1 cellular context compared by ENCODE assay signal in the genomic region with DNA sequence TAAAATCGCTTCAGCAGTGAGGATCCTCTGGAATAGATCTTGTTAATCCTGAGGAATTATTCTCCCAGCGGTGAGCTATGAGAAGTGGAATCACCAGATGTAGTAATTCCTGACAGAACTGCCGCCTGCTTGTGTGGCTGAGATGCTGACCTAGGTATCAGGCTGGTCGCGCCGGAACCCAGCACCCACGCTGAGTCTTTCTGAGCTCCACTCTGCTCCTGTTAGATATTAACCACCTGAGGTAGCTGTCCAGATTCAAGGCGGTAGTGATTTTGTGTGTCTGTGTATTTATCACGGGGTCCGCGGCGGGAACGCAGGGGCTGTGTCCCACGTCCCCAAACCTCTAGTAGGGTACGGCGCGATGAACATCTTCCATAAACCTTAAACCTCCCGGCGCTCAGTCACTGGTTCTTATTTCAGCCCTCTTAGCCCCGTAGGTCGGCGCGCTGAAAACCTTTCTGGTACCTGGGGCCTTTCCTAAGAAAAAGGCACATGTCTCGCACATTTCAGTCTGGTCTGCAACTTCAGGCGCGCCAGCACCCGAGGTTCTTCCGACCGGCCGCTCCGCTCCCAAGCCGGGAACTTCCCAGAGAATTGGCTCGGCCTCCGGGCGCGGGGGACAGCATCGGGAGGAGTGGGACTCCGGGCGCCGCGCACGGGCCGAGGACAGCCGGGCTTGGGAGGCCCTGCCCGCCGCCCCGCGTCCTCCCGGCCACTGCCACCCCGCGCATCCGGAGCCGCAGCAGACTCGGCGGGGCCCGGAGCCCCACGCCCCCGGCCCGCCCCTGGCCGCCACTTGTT.
A peak's percentile ranks its signal among the peaks of the same experiment; 100 is the strongest.
TF ChIP-seq lines count a peak whose summit lies in the region.

No MANE protein-coding gene starts in this region.

TF ChIP-seq in HepG2, 621 proteins besides CTCF, POLR2A, EP300 and RAD21 (continued from another document and continues in another):
- TF ChIP-seq, protein P1, sequence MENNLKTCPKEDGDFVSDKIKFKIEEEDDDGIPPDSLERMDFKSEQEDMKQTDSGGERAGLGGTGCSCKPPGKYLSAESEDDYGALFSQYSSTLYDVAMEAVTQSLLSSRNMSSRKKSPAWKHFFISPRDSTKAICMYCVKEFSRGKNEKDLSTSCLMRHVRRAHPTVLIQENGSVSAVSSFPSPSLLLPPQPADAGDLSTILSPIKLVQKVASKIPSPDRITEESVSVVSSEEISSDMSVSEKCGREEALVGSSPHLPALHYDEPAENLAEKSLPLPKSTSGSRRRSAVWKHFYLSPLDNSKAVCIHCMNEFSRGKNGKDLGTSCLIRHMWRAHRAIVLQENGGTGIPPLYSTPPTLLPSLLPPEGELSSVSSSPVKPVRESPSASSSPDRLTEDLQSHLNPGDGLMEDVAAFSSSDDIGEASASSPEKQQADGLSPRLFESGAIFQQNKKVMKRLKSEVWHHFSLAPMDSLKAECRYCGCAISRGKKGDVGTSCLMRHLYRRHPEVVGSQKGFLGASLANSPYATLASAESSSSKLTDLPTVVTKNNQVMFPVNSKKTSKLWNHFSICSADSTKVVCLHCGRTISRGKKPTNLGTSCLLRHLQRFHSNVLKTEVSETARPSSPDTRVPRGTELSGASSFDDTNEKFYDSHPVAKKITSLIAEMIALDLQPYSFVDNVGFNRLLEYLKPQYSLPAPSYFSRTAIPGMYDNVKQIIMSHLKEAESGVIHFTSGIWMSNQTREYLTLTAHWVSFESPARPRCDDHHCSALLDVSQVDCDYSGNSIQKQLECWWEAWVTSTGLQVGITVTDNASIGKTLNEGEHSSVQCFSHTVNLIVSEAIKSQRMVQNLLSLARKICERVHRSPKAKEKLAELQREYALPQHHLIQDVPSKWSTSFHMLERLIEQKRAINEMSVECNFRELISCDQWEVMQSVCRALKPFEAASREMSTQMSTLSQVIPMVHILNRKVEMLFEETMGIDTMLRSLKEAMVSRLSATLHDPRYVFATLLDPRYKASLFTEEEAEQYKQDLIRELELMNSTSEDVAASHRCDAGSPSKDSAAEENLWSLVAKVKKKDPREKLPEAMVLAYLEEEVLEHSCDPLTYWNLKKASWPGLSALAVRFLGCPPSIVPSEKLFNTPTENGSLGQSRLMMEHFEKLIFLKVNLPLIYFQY (CRISPR knock-in tag; IDR thresholded peaks at IDR 0.05; ENCODE audit: borderline replicate concordance), result no peak
- no peak for TF ChIP-seq ZNF124 (CRISPR knock-in tag; IDR thresholded peaks at IDR 0.05)
- no peak for TF ChIP-seq ZNF3 (CRISPR knock-in tag; IDR thresholded peaks at IDR 0.05)
- 0 out of 2 replicates have a peak, but pooled peaks have one; percentile 20 for TF ChIP-seq CHD2 (IDR thresholded peaks at IDR 0.05; ENCODE audit: low read depth, low read length)
- TF ChIP-seq REL (CRISPR knock-in tag; conservative IDR thresholded peaks at IDR 0.05), result no peak
- TF ChIP-seq ZKSCAN1 (IDR thresholded peaks at IDR 0.05; ENCODE audit: low read length), result no peak
- TF ChIP-seq ZFX (CRISPR knock-in tag; IDR thresholded peaks at IDR 0.05; ENCODE audit: low read depth), result no peak; the same call in none of the 2 replicates
- TF ChIP-seq FOSL2 (CRISPR knock-in tag; IDR thresholded peaks at IDR 0.05), result no peak; the same call in 1 of the 2 replicates
- no peak for TF ChIP-seq SP2 (CRISPR knock-in tag; IDR thresholded peaks at IDR 0.05)
- TF ChIP-seq, protein P2, sequence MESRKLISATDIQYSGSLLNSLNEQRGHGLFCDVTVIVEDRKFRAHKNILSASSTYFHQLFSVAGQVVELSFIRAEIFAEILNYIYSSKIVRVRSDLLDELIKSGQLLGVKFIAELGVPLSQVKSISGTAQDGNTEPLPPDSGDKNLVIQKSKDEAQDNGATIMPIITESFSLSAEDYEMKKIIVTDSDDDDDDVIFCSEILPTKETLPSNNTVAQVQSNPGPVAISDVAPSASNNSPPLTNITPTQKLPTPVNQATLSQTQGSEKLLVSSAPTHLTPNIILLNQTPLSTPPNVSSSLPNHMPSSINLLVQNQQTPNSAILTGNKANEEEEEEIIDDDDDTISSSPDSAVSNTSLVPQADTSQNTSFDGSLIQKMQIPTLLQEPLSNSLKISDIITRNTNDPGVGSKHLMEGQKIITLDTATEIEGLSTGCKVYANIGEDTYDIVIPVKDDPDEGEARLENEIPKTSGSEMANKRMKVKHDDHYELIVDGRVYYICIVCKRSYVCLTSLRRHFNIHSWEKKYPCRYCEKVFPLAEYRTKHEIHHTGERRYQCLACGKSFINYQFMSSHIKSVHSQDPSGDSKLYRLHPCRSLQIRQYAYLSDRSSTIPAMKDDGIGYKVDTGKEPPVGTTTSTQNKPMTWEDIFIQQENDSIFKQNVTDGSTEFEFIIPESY (CRISPR knock-in tag; IDR thresholded peaks at IDR 0.05), result no peak
- TF ChIP-seq, protein P3, sequence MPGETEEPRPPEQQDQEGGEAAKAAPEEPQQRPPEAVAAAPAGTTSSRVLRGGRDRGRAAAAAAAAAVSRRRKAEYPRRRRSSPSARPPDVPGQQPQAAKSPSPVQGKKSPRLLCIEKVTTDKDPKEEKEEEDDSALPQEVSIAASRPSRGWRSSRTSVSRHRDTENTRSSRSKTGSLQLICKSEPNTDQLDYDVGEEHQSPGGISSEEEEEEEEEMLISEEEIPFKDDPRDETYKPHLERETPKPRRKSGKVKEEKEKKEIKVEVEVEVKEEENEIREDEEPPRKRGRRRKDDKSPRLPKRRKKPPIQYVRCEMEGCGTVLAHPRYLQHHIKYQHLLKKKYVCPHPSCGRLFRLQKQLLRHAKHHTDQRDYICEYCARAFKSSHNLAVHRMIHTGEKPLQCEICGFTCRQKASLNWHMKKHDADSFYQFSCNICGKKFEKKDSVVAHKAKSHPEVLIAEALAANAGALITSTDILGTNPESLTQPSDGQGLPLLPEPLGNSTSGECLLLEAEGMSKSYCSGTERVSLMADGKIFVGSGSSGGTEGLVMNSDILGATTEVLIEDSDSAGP (CRISPR knock-in tag; IDR thresholded peaks at IDR 0.05; ENCODE audit: borderline replicate concordance), result peak; percentile 69; the same call in 1 of the 2 replicates
- TF ChIP-seq ZBTB42 (CRISPR knock-in tag; IDR thresholded peaks at IDR 0.05), result no peak
- TF ChIP-seq MXI1 (IDR thresholded peaks at IDR 0.05; ENCODE audit: borderline replicate concordance, low read depth, low read length), result no peak
- TF ChIP-seq, protein P4, sequence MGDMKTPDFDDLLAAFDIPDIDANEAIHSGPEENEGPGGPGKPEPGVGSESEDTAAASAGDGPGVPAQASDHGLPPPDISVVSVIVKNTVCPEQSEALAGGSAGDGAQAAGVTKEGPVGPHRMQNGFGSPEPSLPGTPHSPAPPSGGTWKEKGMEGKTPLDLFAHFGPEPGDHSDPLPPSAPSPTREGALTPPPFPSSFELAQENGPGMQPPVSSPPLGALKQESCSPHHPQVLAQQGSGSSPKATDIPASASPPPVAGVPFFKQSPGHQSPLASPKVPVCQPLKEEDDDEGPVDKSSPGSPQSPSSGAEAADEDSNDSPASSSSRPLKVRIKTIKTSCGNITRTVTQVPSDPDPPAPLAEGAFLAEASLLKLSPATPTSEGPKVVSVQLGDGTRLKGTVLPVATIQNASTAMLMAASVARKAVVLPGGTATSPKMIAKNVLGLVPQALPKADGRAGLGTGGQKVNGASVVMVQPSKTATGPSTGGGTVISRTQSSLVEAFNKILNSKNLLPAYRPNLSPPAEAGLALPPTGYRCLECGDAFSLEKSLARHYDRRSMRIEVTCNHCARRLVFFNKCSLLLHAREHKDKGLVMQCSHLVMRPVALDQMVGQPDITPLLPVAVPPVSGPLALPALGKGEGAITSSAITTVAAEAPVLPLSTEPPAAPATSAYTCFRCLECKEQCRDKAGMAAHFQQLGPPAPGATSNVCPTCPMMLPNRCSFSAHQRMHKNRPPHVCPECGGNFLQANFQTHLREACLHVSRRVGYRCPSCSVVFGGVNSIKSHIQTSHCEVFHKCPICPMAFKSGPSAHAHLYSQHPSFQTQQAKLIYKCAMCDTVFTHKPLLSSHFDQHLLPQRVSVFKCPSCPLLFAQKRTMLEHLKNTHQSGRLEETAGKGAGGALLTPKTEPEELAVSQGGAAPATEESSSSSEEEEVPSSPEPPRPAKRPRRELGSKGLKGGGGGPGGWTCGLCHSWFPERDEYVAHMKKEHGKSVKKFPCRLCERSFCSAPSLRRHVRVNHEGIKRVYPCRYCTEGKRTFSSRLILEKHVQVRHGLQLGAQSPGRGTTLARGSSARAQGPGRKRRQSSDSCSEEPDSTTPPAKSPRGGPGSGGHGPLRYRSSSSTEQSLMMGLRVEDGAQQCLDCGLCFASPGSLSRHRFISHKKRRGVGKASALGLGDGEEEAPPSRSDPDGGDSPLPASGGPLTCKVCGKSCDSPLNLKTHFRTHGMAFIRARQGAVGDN (CRISPR knock-in tag; IDR thresholded peaks at IDR 0.05), result peak; percentile 91
- TF ChIP-seq, protein P5, sequence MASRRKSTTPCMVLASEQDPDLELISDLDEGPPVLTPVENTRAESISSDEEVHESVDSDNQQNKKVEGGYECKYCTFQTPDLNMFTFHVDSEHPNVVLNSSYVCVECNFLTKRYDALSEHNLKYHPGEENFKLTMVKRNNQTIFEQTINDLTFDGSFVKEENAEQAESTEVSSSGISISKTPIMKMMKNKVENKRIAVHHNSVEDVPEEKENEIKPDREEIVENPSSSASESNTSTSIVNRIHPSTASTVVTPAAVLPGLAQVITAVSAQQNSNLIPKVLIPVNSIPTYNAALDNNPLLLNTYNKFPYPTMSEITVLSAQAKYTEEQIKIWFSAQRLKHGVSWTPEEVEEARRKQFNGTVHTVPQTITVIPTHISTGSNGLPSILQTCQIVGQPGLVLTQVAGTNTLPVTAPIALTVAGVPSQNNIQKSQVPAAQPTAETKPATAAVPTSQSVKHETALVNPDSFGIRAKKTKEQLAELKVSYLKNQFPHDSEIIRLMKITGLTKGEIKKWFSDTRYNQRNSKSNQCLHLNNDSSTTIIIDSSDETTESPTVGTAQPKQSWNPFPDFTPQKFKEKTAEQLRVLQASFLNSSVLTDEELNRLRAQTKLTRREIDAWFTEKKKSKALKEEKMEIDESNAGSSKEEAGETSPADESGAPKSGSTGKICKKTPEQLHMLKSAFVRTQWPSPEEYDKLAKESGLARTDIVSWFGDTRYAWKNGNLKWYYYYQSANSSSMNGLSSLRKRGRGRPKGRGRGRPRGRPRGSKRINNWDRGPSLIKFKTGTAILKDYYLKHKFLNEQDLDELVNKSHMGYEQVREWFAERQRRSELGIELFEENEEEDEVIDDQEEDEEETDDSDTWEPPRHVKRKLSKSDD (CRISPR knock-in tag; IDR thresholded peaks at IDR 0.05; ENCODE audit: low read depth), result no peak
- peak; percentile 9; the same call in 1 of the 2 replicates for TF ChIP-seq NFKB2 (CRISPR knock-in tag; IDR thresholded peaks at IDR 0.05; ENCODE audit: borderline replicate concordance)
- no peak for TF ChIP-seq ZNF674 (CRISPR knock-in tag; IDR thresholded peaks at IDR 0.05; ENCODE audit: low read depth)
- peak; percentile 74; the same call in 1 of the 2 replicates for TF ChIP-seq ZNF558 (CRISPR knock-in tag; IDR thresholded peaks at IDR 0.05; ENCODE audit: borderline replicate concordance)
- TF ChIP-seq, protein P6, sequence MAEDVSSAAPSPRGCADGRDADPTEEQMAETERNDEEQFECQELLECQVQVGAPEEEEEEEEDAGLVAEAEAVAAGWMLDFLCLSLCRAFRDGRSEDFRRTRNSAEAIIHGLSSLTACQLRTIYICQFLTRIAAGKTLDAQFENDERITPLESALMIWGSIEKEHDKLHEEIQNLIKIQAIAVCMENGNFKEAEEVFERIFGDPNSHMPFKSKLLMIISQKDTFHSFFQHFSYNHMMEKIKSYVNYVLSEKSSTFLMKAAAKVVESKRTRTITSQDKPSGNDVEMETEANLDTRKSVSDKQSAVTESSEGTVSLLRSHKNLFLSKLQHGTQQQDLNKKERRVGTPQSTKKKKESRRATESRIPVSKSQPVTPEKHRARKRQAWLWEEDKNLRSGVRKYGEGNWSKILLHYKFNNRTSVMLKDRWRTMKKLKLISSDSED (CRISPR knock-in tag; IDR thresholded peaks at IDR 0.05), result no peak
- TF ChIP-seq ZNF101 (CRISPR knock-in tag; IDR thresholded peaks at IDR 0.05; ENCODE audit: borderline replicate concordance, low read depth), result no peak; the same call in 1 of the 2 replicates
- TF ChIP-seq, protein P7, sequence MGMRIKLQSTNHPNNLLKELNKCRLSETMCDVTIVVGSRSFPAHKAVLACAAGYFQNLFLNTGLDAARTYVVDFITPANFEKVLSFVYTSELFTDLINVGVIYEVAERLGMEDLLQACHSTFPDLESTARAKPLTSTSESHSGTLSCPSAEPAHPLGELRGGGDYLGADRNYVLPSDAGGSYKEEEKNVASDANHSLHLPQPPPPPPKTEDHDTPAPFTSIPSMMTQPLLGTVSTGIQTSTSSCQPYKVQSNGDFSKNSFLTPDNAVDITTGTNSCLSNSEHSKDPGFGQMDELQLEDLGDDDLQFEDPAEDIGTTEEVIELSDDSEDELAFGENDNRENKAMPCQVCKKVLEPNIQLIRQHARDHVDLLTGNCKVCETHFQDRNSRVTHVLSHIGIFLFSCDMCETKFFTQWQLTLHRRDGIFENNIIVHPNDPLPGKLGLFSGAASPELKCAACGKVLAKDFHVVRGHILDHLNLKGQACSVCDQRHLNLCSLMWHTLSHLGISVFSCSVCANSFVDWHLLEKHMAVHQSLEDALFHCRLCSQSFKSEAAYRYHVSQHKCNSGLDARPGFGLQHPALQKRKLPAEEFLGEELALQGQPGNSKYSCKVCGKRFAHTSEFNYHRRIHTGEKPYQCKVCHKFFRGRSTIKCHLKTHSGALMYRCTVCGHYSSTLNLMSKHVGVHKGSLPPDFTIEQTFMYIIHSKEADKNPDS (CRISPR knock-in tag; IDR thresholded peaks at IDR 0.05), result no peak; the same call in 1 of the 2 replicates
- TF ChIP-seq ZKSCAN5 (CRISPR knock-in tag; IDR thresholded peaks at IDR 0.05), result no peak
- no peak for TF ChIP-seq MBNL3 (CRISPR knock-in tag; conservative IDR thresholded peaks at IDR 0.05)
- TF ChIP-seq AGO1 (IDR thresholded peaks at IDR 0.05; ENCODE audit: low read depth, low read length, poor library complexity, severe bottlenecking), result no peak
- TF ChIP-seq, protein P8, sequence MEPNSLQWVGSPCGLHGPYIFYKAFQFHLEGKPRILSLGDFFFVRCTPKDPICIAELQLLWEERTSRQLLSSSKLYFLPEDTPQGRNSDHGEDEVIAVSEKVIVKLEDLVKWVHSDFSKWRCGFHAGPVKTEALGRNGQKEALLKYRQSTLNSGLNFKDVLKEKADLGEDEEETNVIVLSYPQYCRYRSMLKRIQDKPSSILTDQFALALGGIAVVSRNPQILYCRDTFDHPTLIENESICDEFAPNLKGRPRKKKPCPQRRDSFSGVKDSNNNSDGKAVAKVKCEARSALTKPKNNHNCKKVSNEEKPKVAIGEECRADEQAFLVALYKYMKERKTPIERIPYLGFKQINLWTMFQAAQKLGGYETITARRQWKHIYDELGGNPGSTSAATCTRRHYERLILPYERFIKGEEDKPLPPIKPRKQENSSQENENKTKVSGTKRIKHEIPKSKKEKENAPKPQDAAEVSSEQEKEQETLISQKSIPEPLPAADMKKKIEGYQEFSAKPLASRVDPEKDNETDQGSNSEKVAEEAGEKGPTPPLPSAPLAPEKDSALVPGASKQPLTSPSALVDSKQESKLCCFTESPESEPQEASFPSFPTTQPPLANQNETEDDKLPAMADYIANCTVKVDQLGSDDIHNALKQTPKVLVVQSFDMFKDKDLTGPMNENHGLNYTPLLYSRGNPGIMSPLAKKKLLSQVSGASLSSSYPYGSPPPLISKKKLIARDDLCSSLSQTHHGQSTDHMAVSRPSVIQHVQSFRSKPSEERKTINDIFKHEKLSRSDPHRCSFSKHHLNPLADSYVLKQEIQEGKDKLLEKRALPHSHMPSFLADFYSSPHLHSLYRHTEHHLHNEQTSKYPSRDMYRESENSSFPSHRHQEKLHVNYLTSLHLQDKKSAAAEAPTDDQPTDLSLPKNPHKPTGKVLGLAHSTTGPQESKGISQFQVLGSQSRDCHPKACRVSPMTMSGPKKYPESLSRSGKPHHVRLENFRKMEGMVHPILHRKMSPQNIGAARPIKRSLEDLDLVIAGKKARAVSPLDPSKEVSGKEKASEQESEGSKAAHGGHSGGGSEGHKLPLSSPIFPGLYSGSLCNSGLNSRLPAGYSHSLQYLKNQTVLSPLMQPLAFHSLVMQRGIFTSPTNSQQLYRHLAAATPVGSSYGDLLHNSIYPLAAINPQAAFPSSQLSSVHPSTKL (CRISPR knock-in tag; IDR thresholded peaks at IDR 0.05), result no peak; the same call in 1 of the 2 replicates
